ENCODE assay signal across 8 cellular contexts in the genomic region with DNA sequence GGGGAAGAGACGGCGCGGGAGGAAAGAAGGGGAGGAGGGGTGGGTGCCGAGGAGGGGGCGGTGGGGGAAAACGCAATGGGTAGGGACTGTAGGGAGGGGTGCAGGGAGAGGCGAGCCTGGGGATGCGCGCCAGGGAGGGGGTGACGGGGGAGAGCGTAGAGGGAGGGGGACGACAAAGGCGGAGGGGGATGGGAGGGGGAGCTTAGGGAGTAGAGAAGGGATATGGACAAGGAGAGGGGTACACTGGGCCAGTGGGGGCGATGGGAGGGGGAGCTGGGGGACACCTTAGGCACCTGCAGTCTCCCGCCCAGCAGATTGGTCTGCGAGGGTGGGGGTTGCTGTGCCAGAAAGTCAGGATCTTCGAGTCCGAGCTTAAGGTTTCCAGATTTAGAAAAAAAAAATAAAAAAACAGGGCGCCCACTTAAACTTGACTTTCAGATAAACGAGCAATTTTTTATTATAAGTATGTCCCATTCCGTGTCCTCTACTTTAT. TPM values are rescaled to one million over a fixed set of nuclear protein-coding genes. Genes with fewer than 3 reads are reported as not detected.
DNase-seq lines count a peak whose midpoint lies in the region; ATAC-seq, FAIRE-seq and TF ChIP-seq lines count a peak whose summit lies in the region.

No MANE protein-coding gene starts in this region.

- no peak overlapping the region for H3K9ac ChIP-seq in subcutaneous abdominal adipose tissue (ENCODE audit: low read length in 5 of 5)
- no peak overlapping the region for H3K9ac ChIP-seq in kidney (ENCODE audit: low read length in 2 of 2)

- TF ChIP-seq EP300 in gastroesophageal sphincter (IDR thresholded peaks at IDR 0.05): no peak

- H3K27ac ChIP-seq in RWPE1 (peak overlapping the region; percentile 64; the same call in 1 of the 2 replicates), gastroesophageal sphincter (peak overlapping the region in 1 of 4 donors; percentile 80), subcutaneous abdominal adipose tissue (ENCODE audit: low read depth, low read length) (no peak overlapping the region), kidney (ENCODE audit: low read depth in 2 of 2, low read length in 2 of 2) (no peak overlapping the region)

- H3K27me3 ChIP-seq in gastroesophageal sphincter: peaks cover 50% of the 10 kb centered on the region
- peaks cover 33 to 50% (median 36%) of the 10 kb centered on the region in 5 donors for H3K27me3 ChIP-seq in subcutaneous abdominal adipose tissue (ENCODE audit: control insufficient read depth in 5 of 5, insufficient read depth in 4 of 5, low read length in 5 of 5)

- TF ChIP-seq CTCF in RWPE1 (conservative IDR thresholded peaks at IDR 0.05; ENCODE audit: low read depth): no peak
- TF ChIP-seq CTCF in gastroesophageal sphincter (IDR thresholded peaks at IDR 0.05): no peak
- no peak for TF ChIP-seq CTCF in kidney (IDR thresholded peaks at IDR 0.05; ENCODE audit: borderline replicate concordance, extremely low read depth, insufficient read depth)

- 0 to 1% methylated on average over 6 to 14 of the region's 21 CpGs for WGBS in gastroesophageal sphincter (ENCODE audit: low coverage in 1 of 2), 2 donors

- H3K36me3 ChIP-seq in gastroesophageal sphincter: peaks cover 0 to 7% of the 10 kb centered on the region in 2 donors
- peaks cover 0 to 16% (median 6%) of the 10 kb centered on the region in 5 donors for H3K36me3 ChIP-seq in subcutaneous abdominal adipose tissue (ENCODE audit: control insufficient read depth in 5 of 5, insufficient read depth in 5 of 5, low read length in 5 of 5)
- H3K36me3 ChIP-seq in kidney (ENCODE audit: control insufficient read depth in 1 of 2, insufficient read depth in 2 of 2, low read length in 2 of 2): no peaks in the 10 kb centered on the region

- ATAC-seq in gastroesophageal sphincter: no peak
- ATAC-seq in GM21619 (IDR thresholded peaks at IDR 0.05; ENCODE audit: unreplicated experiment): no peak
- ATAC-seq in GM19397 (IDR thresholded peaks at IDR 0.05; ENCODE audit: unreplicated experiment): no peak

- peak; percentile 40 for DNase-seq in activated CD4-positive, alpha-beta T cell treated with anti-CD3 and anti-CD28 coated beads for 48 hours
- no peak for DNase-seq in activated CD4-positive, alpha-beta T cell treated with anti-CD3 and anti-CD28 coated beads, Interleukin-2, amount 50 U/mL, for 1 hour
- DNase-seq in RWPE1 (ENCODE audit: low spot score): no peak
- no peak for DNase-seq in kidney

- no peak for FAIRE-seq in kidney (lab: Jason Lieb, UNC)

- POLR2A ChIA-PET in RWPE1 (lab: Yijun Ruan, JAX; ENCODE audit: low non-redundant PET): no interaction called here

- TF ChIP-seq POLR2A in gastroesophageal sphincter (IDR thresholded peaks at IDR 0.05): no peak

- no peaks in the 10 kb centered on the region for H3K9me3 ChIP-seq in gastroesophageal sphincter
- no peaks in the 10 kb centered on the region for H3K9me3 ChIP-seq in subcutaneous abdominal adipose tissue (ENCODE audit: control insufficient read depth in 5 of 5, low read length in 5 of 5)
- no peaks in the 10 kb centered on the region for H3K9me3 ChIP-seq in kidney (ENCODE audit: control insufficient read depth in 1 of 2, low read length in 2 of 2)

- peak overlapping the region; percentile 60 to 90 for H3K4me3 ChIP-seq in gastroesophageal sphincter
- peak overlapping the region in 4 of 5 donors; percentile 15 to 61 (median 30) for H3K4me3 ChIP-seq in subcutaneous abdominal adipose tissue (ENCODE audit: low read depth in 1 of 5, low read length in 5 of 5)
- no peak overlapping the region for H3K4me3 ChIP-seq in kidney (ENCODE audit: low read length in 2 of 2)

- intact Hi-C loops in kidney (cut with DNase I): no loop called here

- peaks cover 0 to 80% (median 34%) of the 10 kb centered on the region in 3 donors for H3K4me1 ChIP-seq in gastroesophageal sphincter
- peaks cover 0 to 51% (median 42%) of the 10 kb centered on the region in 5 donors for H3K4me1 ChIP-seq in subcutaneous abdominal adipose tissue (ENCODE audit: control insufficient read depth in 5 of 5, insufficient read depth in 5 of 5, low read length in 5 of 5)
- H3K4me1 ChIP-seq in kidney (ENCODE audit: control insufficient read depth in 1 of 2, insufficient read depth in 1 of 2, low read depth in 1 of 2, low read length in 2 of 2): peaks cover 5 to 20% of the 10 kb centered on the region in 2 donors

- CTCF ChIA-PET in RWPE1 (lab: Yijun Ruan, JAX): interaction anchor here (0.6 to 1.1 kb wide), 2 partner anchors 16 to 18 kb away, joined by 3 to 4 read pairs; a partner anchor contains a TSS

RNA-seq across cellular contexts. Expression of a gene that starts 15.7 kb away (rescaled TPM):
- total RNA-seq in gastroesophageal sphincter (10 to 100 TPM; 48.1 to 75.9 (median 56.6) TPM), kidney (59.5 TPM)
- polyA plus RNA-seq in kidney (ENCODE audit: insufficient read depth, low read depth, low replicate concordance): 120 TPM

RNA-seq across cellular contexts. Expression of a gene that starts 18.4 kb away (rescaled TPM):
- under 1 TPM in 2 of 4 donors, not detected in 2; 0.20 to 0.89 TPM for total RNA-seq in gastroesophageal sphincter
- total RNA-seq in kidney: 0.19 TPM
- polyA plus RNA-seq in kidney (ENCODE audit: insufficient read depth, low read depth, low replicate concordance): 0.37 TPM

RNA-seq across cellular contexts. Expression of a gene that starts 59.5 kb away (rescaled TPM):
- total RNA-seq in gastroesophageal sphincter (10 to 100 TPM; 31.9 to 64.6 (median 47.5) TPM), kidney (68.4 TPM)
- polyA plus RNA-seq in kidney (ENCODE audit: insufficient read depth, low read depth, low replicate concordance): 20.8 TPM

Comparison
In these comparisons a context has a peak if more than half of its experiments do, and no peak if none do; other contexts are left out.
1. H3K4me3 ChIP-seq: peak in gastroesophageal sphincter (2 of 2) and subcutaneous abdominal adipose tissue (4 of 5); none in kidney (0 of 2).